In the genomic region with DNA sequence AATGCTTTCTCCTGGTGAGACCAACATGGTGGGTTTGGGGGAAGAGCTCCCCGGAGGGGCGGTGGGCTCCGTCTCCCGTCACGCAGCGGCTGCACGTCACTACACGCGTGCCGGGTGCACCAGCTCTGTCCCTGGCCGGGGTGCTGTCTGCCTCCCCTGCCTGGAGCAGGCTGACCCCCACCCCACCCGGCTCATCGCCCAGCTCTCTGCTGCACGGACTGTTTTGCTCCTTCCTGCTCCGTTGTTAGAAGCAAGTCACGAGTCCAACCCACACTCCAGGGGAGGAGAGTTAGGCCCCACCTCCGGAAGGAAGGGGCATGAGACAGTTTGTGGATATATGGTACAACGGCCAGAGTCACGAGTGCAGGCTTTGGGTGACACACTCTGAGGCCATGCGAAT, we compare ENCODE assay signal across 14 cellular contexts.
DNase-seq lines count a peak whose midpoint lies in the region; TF ChIP-seq lines count a peak whose summit lies in the region.
"Had no signal": no experiment of that assay in that cellular context is flagged by ENCODE, and none has a peak within 500 bp of the region (broad histone marks: within the 10 kb centered on the region; RNA-seq: fewer than 3 reads in every experiment).

No MANE protein-coding gene starts in this region.

- H3K36me3 Mint-ChIP-seq in endothelial cell (ENCODE audit: low read depth, unreplicated experiment) = no peaks in the 10 kb centered on the region
- H3K36me3 Mint-ChIP-seq: activated naive CD4-positive, alpha-beta T cell treated with anti-CD3 and anti-CD28 coated beads, Interleukin-2, amount 50 U/mL, for 24 hours had no signal

- DNase-seq in A172 (ENCODE audit: low spot score) (peak; percentile 71), COLO829 (ENCODE audit: low spot score) (peak; percentile 72), NOMO-1 treated with dmso at 0.1 percent for 144 hours (lab: John Stamatoyannopoulos, UW; ENCODE audit: unreplicated experiment) (peak; percentile 17), foreskin melanocyte (peak; percentile 99), cerebellum (ENCODE audit: low spot score) (no peak), endothelial cell (ENCODE audit: low spot score) (no peak), COR-L47 (lab: John Stamatoyannopoulos, UW) (no peak), NCI-H1417 treated with DMSO at 0.1 percent for 48 hours (lab: John Stamatoyannopoulos, UW) (no peak)
- DNase-seq: activated B cell treated with CpG ODN at 0.5 μM for 24 hours, gastrocnemius medialis, left cardiac atrium, mucosa of descending colon, NCI-H1694 had no signal

- no peaks in the 10 kb centered on the region for H3K9me3 Mint-ChIP-seq in endothelial cell (ENCODE audit: unreplicated experiment)
- H3K9me3 Mint-ChIP-seq: activated B cell treated with CpG ODN at 0.5 μM for 24 hours; activated naive CD4-positive, alpha-beta T cell treated with anti-CD3 and anti-CD28 coated beads, Interleukin-2, amount 50 U/mL, for 24 hours had no signal

- no peak overlapping the region for H3K27ac Mint-ChIP-seq in endothelial cell (ENCODE audit: unreplicated experiment)
- H3K27ac Mint-ChIP-seq: activated B cell treated with CpG ODN at 0.5 μM for 24 hours; activated naive CD4-positive, alpha-beta T cell treated with anti-CD3 and anti-CD28 coated beads, Interleukin-2, amount 50 U/mL, for 24 hours had no signal

- H3K4me3 Mint-ChIP-seq in endothelial cell (ENCODE audit: unreplicated experiment) = no peak overlapping the region
- H3K4me3 Mint-ChIP-seq: activated B cell treated with CpG ODN at 0.5 μM for 24 hours; activated naive CD4-positive, alpha-beta T cell treated with anti-CD3 and anti-CD28 coated beads, Interleukin-2, amount 50 U/mL, for 24 hours had no signal

- no peak for TF ChIP-seq CTCF in endothelial cell (IDR thresholded peaks at IDR 0.05; ENCODE audit: unreplicated experiment)

- H3K4me1 Mint-ChIP-seq in endothelial cell (ENCODE audit: unreplicated experiment) = no peaks in the 10 kb centered on the region
- H3K4me1 Mint-ChIP-seq: activated B cell treated with CpG ODN at 0.5 μM for 24 hours; activated naive CD4-positive, alpha-beta T cell treated with anti-CD3 and anti-CD28 coated beads, Interleukin-2, amount 50 U/mL, for 24 hours had no signal

- no peaks in the 10 kb centered on the region for H3K27me3 Mint-ChIP-seq in endothelial cell (ENCODE audit: unreplicated experiment)
- H3K27me3 Mint-ChIP-seq: activated B cell treated with CpG ODN at 0.5 μM for 24 hours had no signal

Comparison
In these comparisons a context has a peak if more than half of its experiments do, and no peak if none do; other contexts are left out.
1. DNase-seq: peak in A172 (single experiment), COLO829 (single experiment), NOMO-1 treated with dmso at 0.1 percent for 144 hours (single experiment) and foreskin melanocyte (single experiment); none in cerebellum (single experiment), endothelial cell (single experiment), COR-L47 (single experiment) and NCI-H1417 treated with DMSO at 0.1 percent for 48 hours (single experiment).